In the genomic region with DNA sequence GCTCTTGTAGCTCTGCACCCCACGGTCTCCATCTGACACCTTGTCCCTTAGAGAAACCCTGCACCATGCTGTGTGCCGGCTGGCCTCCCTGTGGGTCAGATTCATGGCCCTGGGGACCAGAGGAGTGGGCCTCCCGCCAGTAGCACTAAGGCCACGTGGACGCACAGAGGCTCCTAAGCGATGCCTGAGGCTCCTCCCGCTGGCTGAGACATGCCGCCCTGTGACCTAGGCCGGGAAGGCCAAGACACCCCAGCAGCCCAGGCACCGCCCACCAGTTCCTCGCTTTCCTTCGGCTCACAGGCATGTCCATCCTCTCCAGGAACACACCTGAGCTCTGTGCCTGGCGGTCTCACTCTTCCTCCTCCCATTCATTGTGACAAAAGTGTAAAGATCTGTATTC, we compare ENCODE assay signal across 5 cellular contexts.
"Had no signal": no experiment of that assay in that cellular context is flagged by ENCODE, and none has a peak within 500 bp of the region (broad histone marks: within the 10 kb centered on the region; RNA-seq: fewer than 3 reads in every experiment).

No MANE protein-coding gene starts in this region.

- H3K4me2 ChIP-seq: GM23338 had no signal

- H3K27ac Mint-ChIP-seq: GM23338, H9 had no signal

- H2AFZ ChIP-seq: GM23338 had no signal

- DNase-seq: H9, HCEC 1CT, KG1 had no signal

- H3K4me1 Mint-ChIP-seq: H9 had no signal

- H3K4me3 ChIP-seq: GM23338, K562 had no signal

- ATAC-seq: GM23338, K562 had no signal

- H3K4me3 Mint-ChIP-seq: GM23338, H9 had no signal

- H3K9me3 Mint-ChIP-seq: GM23338, H9 had no signal
